Comparison of ENCODE assay signal across 29 cellular contexts in genomic region chr11:130141561-130142341, GRCh38. TPM values are rescaled to one million over a fixed set of nuclear protein-coding genes. Genes with fewer than 3 reads are reported as not detected.
DNase-seq lines count a peak whose midpoint lies in the region; ATAC-seq and TF ChIP-seq lines count a peak whose summit lies in the region.
"Had no signal": no experiment of that assay in that cellular context is flagged by ENCODE, and none has a peak within 500 bp of the region (broad histone marks: within the 10 kb centered on the region; RNA-seq: fewer than 3 reads in every experiment).

No MANE protein-coding gene starts in this region.

- peak; percentile 61 for ATAC-seq in Right ventricle myocardium inferior
- ATAC-seq in upper lobe of right lung: no peak
- no peak for ATAC-seq in GM21786 (IDR thresholded peaks at IDR 0.05; ENCODE audit: unreplicated experiment)
- ATAC-seq: activated T-helper 17 cell treated with anti-CD3 and anti-CD28 coated beads, Interleukin-2, amount 50 U/mL, for 72 hours; foreskin keratinocyte; Panc1; stimulated activated naive CD8-positive, alpha-beta T cell treated with anti-CD3 and anti-CD28 coated beads, Interleukin-15, Interleukin-2, amounts not matched to agents 100 U/mL and 50 U/mL, for 24 hours had no signal

- H3K4me3 ChIP-seq in upper lobe of right lung (no peak overlapping the region), SJCRH30 (no peak overlapping the region), ascending aorta (no peak overlapping the region)
- H3K4me3 ChIP-seq: testis had no signal

- no peaks in the 10 kb centered on the region for H3K27me3 ChIP-seq in upper lobe of right lung
- H3K27me3 ChIP-seq in SJCRH30: no peaks in the 10 kb centered on the region
- no peaks in the 10 kb centered on the region for H3K27me3 ChIP-seq in ascending aorta
- H3K27me3 ChIP-seq: foreskin keratinocyte, neutrophil, testis had no signal

- H3K36me3 ChIP-seq in upper lobe of right lung (peaks cover 75% of the 10 kb centered on the region), SJCRH30 (peaks cover 3% of the 10 kb centered on the region; the same call in 1 of the 2 replicates), ascending aorta (peaks cover 39 to 69% of the 10 kb centered on the region in 2 donors)

- no peak for TF ChIP-seq CTCF in upper lobe of right lung (IDR thresholded peaks at IDR 0.05)
- no peak for TF ChIP-seq CTCF in ascending aorta (IDR thresholded peaks at IDR 0.05)

- no peak for DNase-seq in Right ventricle myocardium inferior (ENCODE audit: missing footprints)
- no peak for DNase-seq in cardiac septum (ENCODE audit: low spot score)
- peak; percentile 27 for DNase-seq in fibroblast of peridontal ligament (ENCODE audit: extremely low read depth)
- peak; percentile 26 for DNase-seq in iris pigment epithelial cell (ENCODE audit: low read depth)
- DNase-seq in upper lobe of right lung: no peak
- DNase-seq in SJCRH30: no peak
- DNase-seq in ascending aorta (ENCODE audit: low spot score in 2 of 2): no peak
- DNase-seq: activated CD4-positive, alpha-beta T cell treated with anti-CD3 and anti-CD28 coated beads, Interleukin-2, amount 50 U/mL, for 4 hours; activated naive CD4-positive, alpha-beta T cell treated with anti-CD3 and anti-CD28 coated beads, Interleukin-2, amount 50 U/mL, for 16 hours; AML-193; aorta; CD4-positive, alpha-beta T cell; cerebellar nuclear complex; effector CD4-positive, alpha-beta T cell; foreskin keratinocyte; GOT3; HFFc6; NCI-H1105 treated with DMSO at 0.1 percent for 48 hours; NCI-H2029; NCI-H69; stimulated activated naive CD8-positive, alpha-beta T cell treated with anti-CD3 and anti-CD28 coated beads, Interleukin-15, Interleukin-2, amounts not matched to agents 100 U/mL and 50 U/mL, for 24 hours; T-helper 1 cell; testis had no signal

- H3K27ac ChIP-seq in upper lobe of right lung (peak overlapping the region; percentile 12), SJCRH30 (no peak overlapping the region), ascending aorta (no peak overlapping the region)
- H3K27ac ChIP-seq: 22Rv1, epithelial cell of prostate, foreskin keratinocyte, neutrophil, testis had no signal

- intact Hi-C loops in Right ventricle myocardium inferior (cut with DNase I) (no loop called here), cardiac septum (cut with DNase I) (loop anchor here (2.0 kb wide), 1 partner anchor 41 kb away; no protein-coding TSS in a partner anchor), upper lobe of right lung (cut with DNase I) (no loop called here), ascending aorta (cut with DNase I) (no loop called here)

- no peaks in the 10 kb centered on the region for H3K9me3 ChIP-seq in upper lobe of right lung
- no peaks in the 10 kb centered on the region for H3K9me3 ChIP-seq in SJCRH30 (replicated peaks)
- H3K9me3 ChIP-seq in ascending aorta: no peaks in the 10 kb centered on the region
- H3K9me3 ChIP-seq: neutrophil, testis had no signal

- H3K4me1 ChIP-seq in upper lobe of right lung (peaks cover 13% of the 10 kb centered on the region), SJCRH30 (no peaks in the 10 kb centered on the region), ascending aorta (peaks cover 0 to 3% of the 10 kb centered on the region in 2 donors)
- H3K4me1 ChIP-seq: testis had no signal

RNA-seq across cellular contexts. Expression of gene ST14, which starts 17.8 kb away (rescaled TPM):
- total RNA-seq in Right ventricle myocardium inferior (2.1 TPM), cardiac septum (0.65 TPM), upper lobe of right lung (59.1 TPM), ascending aorta (5.4 TPM)
- 0.10 TPM in 1 of 2 replicates, not detected in the other for total RNA-seq in SJCRH30 (2014; rRNA removed; shearing (Covaris generic))
- total RNA-seq: HFFc6 had no signal

Comparison
In these comparisons a context has a peak if more than half of its experiments do, and no peak if none do; other contexts are left out.
1. DNase-seq: peak in fibroblast of peridontal ligament (single experiment) and iris pigment epithelial cell (single experiment); none in Right ventricle myocardium inferior (single experiment), cardiac septum (single experiment), upper lobe of right lung (single experiment), SJCRH30 (0 of 2) and ascending aorta (0 of 2).